In genomic region chr14:47624126-47624525, GRCh38 we compare ENCODE assay signal across 7 cellular contexts. TPM values are rescaled to one million over a fixed set of nuclear protein-coding genes. Genes with fewer than 3 reads are reported as not detected.
"Had no signal": no experiment of that assay in that cellular context is flagged by ENCODE, and none has a peak within 500 bp of the region (broad histone marks: within the 10 kb centered on the region; RNA-seq: fewer than 3 reads in every experiment).

No MANE protein-coding gene starts in this region.

RNA-seq across cellular contexts. Expression of gene MDGA2, which starts 51.3 kb away (rescaled TPM):
- total RNA-seq: OCI-LY7, PC-9, Peyer's patch, Right ventricle myocardium inferior, Right ventricle myocardium superior, SJSA1 had no signal
- polyA plus RNA-seq: SK-N-SH had no signal
